25 cellular contexts compared by ENCODE assay signal in the genomic region with DNA sequence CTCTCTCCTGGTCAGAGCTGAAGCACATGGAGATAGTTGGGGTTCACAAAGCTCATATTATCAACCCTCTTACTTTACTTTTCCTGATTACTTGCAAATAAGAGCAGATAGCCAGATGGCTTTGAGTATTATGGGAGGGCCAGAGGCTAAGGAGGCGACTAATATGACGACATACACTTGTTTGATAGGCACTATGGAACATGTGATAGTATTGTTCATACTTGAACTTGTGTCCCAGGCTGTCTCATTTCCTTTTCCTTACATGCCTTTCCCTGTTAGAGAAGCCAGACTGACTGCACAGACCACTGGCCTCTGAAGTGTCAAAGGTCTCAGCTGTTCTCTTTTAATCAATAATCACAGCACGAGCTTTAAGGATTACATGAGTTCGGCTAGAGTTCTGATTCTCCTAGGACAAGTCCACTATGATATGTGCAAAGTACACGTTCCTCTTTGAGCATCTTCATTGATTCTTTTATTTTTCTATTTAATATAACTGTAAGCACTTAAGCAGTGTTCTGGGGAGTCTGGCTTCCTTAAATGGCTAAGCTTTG.
DNase-seq lines count a peak whose midpoint lies in the region; ATAC-seq and TF ChIP-seq lines count a peak whose summit lies in the region.
"Had no signal": no experiment of that assay in that cellular context is flagged by ENCODE, and none has a peak within 500 bp of the region (broad histone marks: within the 10 kb centered on the region; RNA-seq: fewer than 3 reads in every experiment).

No MANE protein-coding gene starts in this region.

- H3K9me3 ChIP-seq in fibroblast of lung (ENCODE audit: control insufficient read depth, insufficient read depth, low read depth, low read length): no peaks in the 10 kb centered on the region
- H3K9me3 ChIP-seq in right lobe of liver: no peaks in the 10 kb centered on the region
- H3K9me3 ChIP-seq: A549, adrenal gland, colonic mucosa, tibial nerve had no signal

- no peaks in the 10 kb centered on the region for H3K36me3 Mint-ChIP-seq in activated T-helper 17 cell treated with anti-CD3 and anti-CD28 coated beads, Interleukin-2, amount 50 U/mL, for 72 hours (ENCODE audit: low read depth)
- H3K36me3 Mint-ChIP-seq: CD4-positive, alpha-beta memory T cell; naive B cell had no signal

- WGBS in right lobe of liver (ENCODE audit: insufficient coverage, low coverage, low lambda C conversion rate, missing lambda C conversion rate): 34% methylated on average over 5 of the region's 5 CpGs

- DNase-seq in ELR (ENCODE audit: low read depth) (peak; percentile 47), NCI-H226 (peak; percentile 18), fibroblast of lung (ENCODE audit: low read depth in 2 of 2) (peak; percentile 17 to 46), right lobe of liver (no peak), NCI-H748 (lab: John Stamatoyannopoulos, UW; ENCODE audit: unreplicated experiment) (no peak), dedifferentiated amniotic fluid mesenchymal stem cell (ENCODE audit: extremely low spot score) (no peak)
- no peak for DNase-seq in stimulated activated CD4-positive, alpha-beta T cell treated with anti-CD3 and anti-CD28 coated beads, Interleukin-12 subunit alpha, Interleukin-12 subunit beta, amount 100 ng/mL, for 4 hours
- DNase-seq: activated B cell treated with CpG ODN at 0.5 μM for 24 hours; activated naive CD4-positive, alpha-beta T cell treated with anti-CD3 and anti-CD28 coated beads for 36 hours; adrenal gland; CD4-positive, alpha-beta memory T cell; colonic mucosa; DMS 273 treated with DMSO at 0.1 percent for 48 hours; effector memory CD8-positive, alpha-beta T cell; H9; left ventricle myocardium superior; naive B cell; NCI-H526 treated with DMSO at 0.1 percent for 48 hours; SW 1271; T-helper 9 cell had no signal

- H3K4me1 ChIP-seq in fibroblast of lung (ENCODE audit: control insufficient read depth, extremely low read depth, insufficient read depth, low read length) (no peaks in the 10 kb centered on the region), right lobe of liver (no peaks in the 10 kb centered on the region)
- H3K4me1 ChIP-seq: A549, adrenal gland, colonic mucosa, tibial nerve had no signal

- H3K27ac Mint-ChIP-seq in activated T-helper 17 cell treated with anti-CD3 and anti-CD28 coated beads, Interleukin-2, amount 50 U/mL, for 72 hours: no peak overlapping the region
- H3K27ac Mint-ChIP-seq: activated B cell treated with CpG ODN at 0.5 μM for 24 hours; activated naive CD4-positive, alpha-beta T cell treated with anti-CD3 and anti-CD28 coated beads for 36 hours; CD4-positive, alpha-beta memory T cell; effector memory CD8-positive, alpha-beta T cell; H9; mesothelial cell of epicardium; naive B cell had no signal

- H3K4me3 ChIP-seq in fibroblast of lung (replicated peaks in 1 of 4; ENCODE audit: control extremely low read depth in 1 of 4, insufficient read depth in 1 of 4, low read depth in 3 of 4, low read length in 4 of 4) (no peak overlapping the region), right lobe of liver (no peak overlapping the region)
- H3K4me3 ChIP-seq: A549, adrenal gland, colonic mucosa, smooth muscle cell, tibial nerve had no signal

- H3K27me3 Mint-ChIP-seq in activated T-helper 17 cell treated with anti-CD3 and anti-CD28 coated beads, Interleukin-2, amount 50 U/mL, for 72 hours: no peaks in the 10 kb centered on the region
- H3K27me3 Mint-ChIP-seq: activated B cell treated with CpG ODN at 0.5 μM for 24 hours; CD4-positive, alpha-beta memory T cell; effector memory CD8-positive, alpha-beta T cell; naive B cell had no signal

- no peak overlapping the region for H3K4me3 Mint-ChIP-seq in activated T-helper 17 cell treated with anti-CD3 and anti-CD28 coated beads, Interleukin-2, amount 50 U/mL, for 72 hours
- H3K4me3 Mint-ChIP-seq: activated B cell treated with CpG ODN at 0.5 μM for 24 hours; activated naive CD4-positive, alpha-beta T cell treated with anti-CD3 and anti-CD28 coated beads for 36 hours; CD4-positive, alpha-beta memory T cell; effector memory CD8-positive, alpha-beta T cell; H9; mesothelial cell of epicardium; naive B cell had no signal

- no peaks in the 10 kb centered on the region for H4K20me1 ChIP-seq in fibroblast of lung (ENCODE audit: control insufficient read depth, extremely low read depth, insufficient read depth, low read length)

- H3K79me2 ChIP-seq in fibroblast of lung (ENCODE audit: control insufficient read depth, insufficient read depth, low read length): no peaks in the 10 kb centered on the region

- H3K9me3 Mint-ChIP-seq in activated T-helper 17 cell treated with anti-CD3 and anti-CD28 coated beads, Interleukin-2, amount 50 U/mL, for 72 hours: peaks cover 10% of the 10 kb centered on the region
- H3K9me3 Mint-ChIP-seq: activated B cell treated with CpG ODN at 0.5 μM for 24 hours, H9 had no signal

- ATAC-seq in right lobe of liver: peak in 3 of 4 donors; percentile 37 to 55 (median 39)
- ATAC-seq in activated T-helper 17 cell treated with anti-CD3 and anti-CD28 coated beads, Interleukin-2, amount 50 U/mL, for 72 hours (replicated peaks): no peak
- ATAC-seq: A549; effector memory CD8-positive, alpha-beta T cell; left ventricle myocardium superior had no signal

- H2AFZ ChIP-seq in fibroblast of lung (ENCODE audit: low read length): no peak overlapping the region

- no peaks in the 10 kb centered on the region for H3K27me3 ChIP-seq in fibroblast of lung (ENCODE audit: control insufficient read depth, insufficient read depth, low read length)
- H3K27me3 ChIP-seq in right lobe of liver: no peaks in the 10 kb centered on the region
- H3K27me3 ChIP-seq: adrenal gland, colonic mucosa, tibial nerve had no signal

- H3K27ac ChIP-seq in fibroblast of lung (ENCODE audit: insufficient read depth, low read length): no peak overlapping the region
- no peak overlapping the region for H3K27ac ChIP-seq in right lobe of liver
- H3K27ac ChIP-seq: A549, adrenal gland, colonic mucosa, tibial nerve had no signal

- H3K9ac ChIP-seq in fibroblast of lung (ENCODE audit: insufficient read depth, low read length): no peak overlapping the region

- TF ChIP-seq POLR2A in right lobe of liver (IDR thresholded peaks at IDR 0.05): no peak

- no peak overlapping the region for H3K4me2 ChIP-seq in fibroblast of lung (ENCODE audit: extremely low read depth, insufficient read depth, low read length)
- H3K4me2 ChIP-seq: A549, smooth muscle cell had no signal

- intact Hi-C loops in right lobe of liver (cut with DNase I): no loop called here

- H3K36me3 ChIP-seq in fibroblast of lung (ENCODE audit: control insufficient read depth, insufficient read depth, low read length) (no peaks in the 10 kb centered on the region), right lobe of liver (no peaks in the 10 kb centered on the region)
- H3K36me3 ChIP-seq: adrenal gland, colonic mucosa had no signal

- TF ChIP-seq CTCF in fibroblast of lung (conservative IDR thresholded peaks at IDR 0.05 in 1 of 2, IDR thresholded peaks at IDR 0.05 in 1 of 2; ENCODE audit: low read depth in 1 of 2, low read length in 2 of 2): no peak
- TF ChIP-seq CTCF in right lobe of liver (IDR thresholded peaks at IDR 0.05): no peak

- H3K4me1 Mint-ChIP-seq in activated T-helper 17 cell treated with anti-CD3 and anti-CD28 coated beads, Interleukin-2, amount 50 U/mL, for 72 hours: no peaks in the 10 kb centered on the region
- H3K4me1 Mint-ChIP-seq: activated B cell treated with CpG ODN at 0.5 μM for 24 hours; CD4-positive, alpha-beta memory T cell; mesothelial cell of epicardium; naive B cell had no signal

Comparison
In these comparisons a context has a peak if more than half of its experiments do, and no peak if none do; other contexts are left out.
1. DNase-seq: peak in ELR (single experiment), NCI-H226 (single experiment) and fibroblast of lung (2 of 2); none in right lobe of liver (0 of 3), NCI-H748 (single experiment), stimulated activated CD4-positive, alpha-beta T cell treated with anti-CD3 and anti-CD28 coated beads, Interleukin-12 subunit alpha, Interleukin-12 subunit beta, amount 100 ng/mL, for 4 hours (single experiment) and dedifferentiated amniotic fluid mesenchymal stem cell (single experiment).